In the genomic region with DNA sequence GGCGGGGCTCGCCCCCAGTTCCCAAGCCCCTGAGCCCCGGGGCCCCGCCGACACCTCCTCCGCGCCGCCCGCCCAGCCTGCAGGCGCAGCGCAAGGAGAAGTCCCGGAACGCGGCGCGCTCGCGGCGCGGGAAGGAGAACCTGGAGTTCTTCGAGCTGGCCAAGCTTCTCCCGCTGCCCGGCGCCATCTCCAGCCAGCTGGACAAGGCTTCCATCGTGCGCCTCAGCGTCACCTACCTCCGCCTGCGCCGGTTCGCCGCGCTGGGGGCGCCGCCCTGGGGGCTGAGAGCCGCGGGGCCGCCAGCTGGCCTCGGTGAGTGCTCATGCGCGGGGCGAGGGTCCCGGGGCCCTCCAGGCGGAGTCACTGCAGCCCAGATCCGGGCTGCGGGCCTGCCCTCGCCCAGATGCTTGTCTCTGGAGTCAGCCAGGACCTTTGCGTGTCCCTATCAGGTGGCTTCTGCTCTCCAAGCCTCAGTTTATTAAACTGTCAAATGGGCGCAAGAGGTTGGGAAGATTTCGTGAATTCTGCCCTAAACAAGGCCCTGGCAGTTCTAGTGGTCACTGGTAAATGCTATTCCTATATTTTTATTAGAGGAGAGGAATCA, we compare ENCODE assay signal across 10 cellular contexts. TPM values are rescaled to one million over a fixed set of nuclear protein-coding genes. Genes with fewer than 3 reads are reported as not detected.
DNase-seq lines count a peak whose midpoint lies in the region; ATAC-seq and TF ChIP-seq lines count a peak whose summit lies in the region.
"Had no signal": no experiment of that assay in that cellular context is flagged by ENCODE, and none has a peak within 500 bp of the region (broad histone marks: within the 10 kb centered on the region; RNA-seq: fewer than 3 reads in every experiment).

No MANE protein-coding gene starts in this region.

- no peak overlapping the region for H3K27ac Mint-ChIP-seq in activated naive CD8-positive, alpha-beta T cell
- no peak overlapping the region for H3K27ac Mint-ChIP-seq in stimulated activated memory B cell treated with anti-CD40 and anti-IgM and Interleukin-4, amounts not matched to agents 10 μg/mL and 1 μg/mL and 100 μg/mL, for 72 hours

- no peak for DNase-seq in activated T-cell treated with anti-CD3 and anti-CD28 coated beads, Interleukin-2, amount 50 U/mL, for 4 hours
- DNase-seq in activated T-cell treated with anti-CD3 and anti-CD28 coated beads for 4 hours (no peak), DMS79 treated with DMSO at 0.1 percent for 48 hours (lab: John Stamatoyannopoulos, UW) (no peak), HUDEP-2 (lab: John Stamatoyannopoulos, UW; ENCODE audit: unreplicated experiment in 76 of 76) (no peak), GM13977 (ENCODE audit: low spot score) (no peak)
- DNase-seq: BE2C had no signal

- H3K4me1 Mint-ChIP-seq in activated T-cell treated with anti-CD3 and anti-CD28 coated beads, Interleukin-2, amount 50 U/mL, for 4 hours (ENCODE audit: low read depth), result peaks cover 14% of the 10 kb centered on the region
- H3K4me1 Mint-ChIP-seq in activated naive CD8-positive, alpha-beta T cell (ENCODE audit: low read depth), result peaks cover 15% of the 10 kb centered on the region
- H3K4me1 Mint-ChIP-seq in stimulated activated memory B cell treated with anti-CD40 and anti-IgM and Interleukin-4, amounts not matched to agents 10 μg/mL and 1 μg/mL and 100 μg/mL, for 72 hours, result peaks cover 21% of the 10 kb centered on the region

- H3K9me3 Mint-ChIP-seq in activated T-cell treated with anti-CD3 and anti-CD28 coated beads, Interleukin-2, amount 50 U/mL, for 4 hours, result no peaks in the 10 kb centered on the region
- H3K9me3 Mint-ChIP-seq in activated naive CD8-positive, alpha-beta T cell (ENCODE audit: low read depth), result no peaks in the 10 kb centered on the region
- no peaks in the 10 kb centered on the region for H3K9me3 Mint-ChIP-seq in stimulated activated memory B cell treated with anti-CD40 and anti-IgM and Interleukin-4, amounts not matched to agents 10 μg/mL and 1 μg/mL and 100 μg/mL, for 72 hours

- no peak for ATAC-seq in activated T-cell treated with anti-CD3 and anti-CD28 coated beads, Interleukin-2, amount 50 U/mL, for 4 hours
- ATAC-seq in stimulated activated memory B cell treated with anti-CD40 and anti-IgM and Interleukin-4, amounts not matched to agents 10 μg/mL and 1 μg/mL and 100 μg/mL, for 72 hours, result no peak

- H3K9me3 ChIP-seq in iPS-18c (ENCODE audit: control insufficient read depth, insufficient read depth, low read length), result peaks cover 2% of the 10 kb centered on the region
- H3K9me3 ChIP-seq: BE2C had no signal

- in situ Hi-C loops in GM13977 (cut with MboI; ENCODE audit: low pct_unique_long_range_greater_than_20kb, low sequenced_read_pairs, unreplicated experiment), result no loop called here

- no peaks in the 10 kb centered on the region for H3K36me3 Mint-ChIP-seq in activated T-cell treated with anti-CD3 and anti-CD28 coated beads, Interleukin-2, amount 50 U/mL, for 4 hours (ENCODE audit: insufficient read depth)
- H3K36me3 Mint-ChIP-seq in activated naive CD8-positive, alpha-beta T cell, result no peaks in the 10 kb centered on the region
- no peaks in the 10 kb centered on the region for H3K36me3 Mint-ChIP-seq in stimulated activated memory B cell treated with anti-CD40 and anti-IgM and Interleukin-4, amounts not matched to agents 10 μg/mL and 1 μg/mL and 100 μg/mL, for 72 hours

- TF ChIP-seq CTCF in GM13977 (IDR thresholded peaks at IDR 0.05; ENCODE audit: extremely low read depth, insufficient read depth, missing control alignments), result no peak

- H3K27me3 Mint-ChIP-seq in activated T-cell treated with anti-CD3 and anti-CD28 coated beads, Interleukin-2, amount 50 U/mL, for 4 hours (ENCODE audit: low read depth), result peaks cover 63% of the 10 kb centered on the region
- peaks cover 21% of the 10 kb centered on the region for H3K27me3 Mint-ChIP-seq in activated naive CD8-positive, alpha-beta T cell
- peaks cover 69% of the 10 kb centered on the region for H3K27me3 Mint-ChIP-seq in stimulated activated memory B cell treated with anti-CD40 and anti-IgM and Interleukin-4, amounts not matched to agents 10 μg/mL and 1 μg/mL and 100 μg/mL, for 72 hours

- peak overlapping the region; percentile 48 for H3K4me3 Mint-ChIP-seq in activated T-cell treated with anti-CD3 and anti-CD28 coated beads, Interleukin-2, amount 50 U/mL, for 4 hours
- peak overlapping the region; percentile 58 for H3K4me3 Mint-ChIP-seq in activated naive CD8-positive, alpha-beta T cell
- H3K4me3 Mint-ChIP-seq in stimulated activated memory B cell treated with anti-CD40 and anti-IgM and Interleukin-4, amounts not matched to agents 10 μg/mL and 1 μg/mL and 100 μg/mL, for 72 hours, result peak overlapping the region; percentile 56

- peak overlapping the region; percentile 42 for H3K4me3 ChIP-seq in iPS-18c (ENCODE audit: insufficient read depth, low read depth, low read length)

RNA-seq across cellular contexts. Expression of a gene that starts 2.0 kb away (rescaled TPM):
- total RNA-seq in activated T-cell treated with anti-CD3 and anti-CD28 coated beads, Interleukin-2, amount 50 U/mL, for 4 hours, result under 1 TPM in 1 of 3 donors, not detected in 2; 0.14 TPM
- total RNA-seq: HT-29 had no signal

RNA-seq across cellular contexts. Expression of a gene that starts 26.8 kb away (rescaled TPM):
- total RNA-seq in activated T-cell treated with anti-CD3 and anti-CD28 coated beads, Interleukin-2, amount 50 U/mL, for 4 hours, result 10 to 100 TPM; 57.1 to 61.6 (median 57.6) TPM
